ENCODE assay signal across 23 cellular contexts in the genomic region with DNA sequence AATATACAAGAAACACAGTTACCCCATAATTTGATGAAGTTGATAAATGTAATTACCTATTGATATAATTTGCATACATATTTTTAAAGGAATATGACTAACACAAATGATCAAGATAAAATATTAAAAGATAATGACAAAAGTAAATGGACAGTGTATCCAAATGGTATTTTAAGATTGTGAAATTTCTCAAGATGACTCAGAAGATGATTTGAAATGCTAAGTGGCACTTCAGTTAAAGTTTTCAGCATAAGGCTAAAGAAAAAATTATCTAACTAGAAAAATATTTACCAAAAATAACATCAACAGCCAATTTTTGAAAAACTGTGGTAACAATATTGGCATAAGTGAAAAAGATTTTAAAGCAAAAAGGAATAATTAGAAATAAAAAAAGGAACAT.
"Had no signal": no experiment of that assay in that cellular context is flagged by ENCODE, and none has a peak within 500 bp of the region (broad histone marks: within the 10 kb centered on the region; RNA-seq: fewer than 3 reads in every experiment).

No MANE protein-coding gene starts in this region.

- H3K9me3 ChIP-seq: colonic mucosa, prostate gland, upper lobe of right lung had no signal

- H3K27ac ChIP-seq: colonic mucosa, left lung, prostate gland, skin epidermis, upper lobe of right lung, WERI-Rb-1 had no signal

- H3K36me3 ChIP-seq: colonic mucosa, left lung, prostate gland, upper lobe of right lung, WERI-Rb-1 had no signal

- H3K4me3 ChIP-seq: colonic mucosa, left lung, lung, prostate gland, skin epidermis, upper lobe of right lung had no signal

- DNase-seq: activated CD4-positive, alpha-beta memory T cell treated with anti-CD3 and anti-CD28 coated beads, Interleukin-2, amount 10 ng/mL, durations not matched to agents 7 days and 5 days; activated CD4-positive, alpha-beta T cell treated with anti-CD3 and anti-CD28 coated beads, Interleukin-2, amount 10 ng/mL, durations not matched to agents 7 days and 5 days; activated CD8-positive, alpha-beta memory T cell treated with anti-CD3 and anti-CD28 coated beads, Interleukin-2, amount 50 U/mL, for 48 hours; activated gamma-delta T cell; activated naive CD4-positive, alpha-beta T cell treated with anti-CD3 and anti-CD28 coated beads, Interleukin-2, amount 50 U/mL, for 16 hours; activated T-cell treated with anti-CD3 and anti-CD28 coated beads, Interleukin-2, amount 50 U/mL, for 24 hours; amygdala; colonic mucosa; effector CD8-positive, alpha-beta T cell; erythroblast; foreskin melanocyte; left lung; retina; stimulated activated CD4-positive, alpha-beta T cell treated with anti-CD3 and anti-CD28 coated beads, Interleukin-12 subunit alpha, Interleukin-12 subunit beta, amount 100 ng/mL, for 4 hours; stimulated activated CD4-positive, alpha-beta T cell treated with anti-CD3 and anti-CD28 coated beads, Interleukin-4, amount 100 ng/mL, for 1 hour; stimulated activated naive CD8-positive, alpha-beta T cell treated with anti-CD3 and anti-CD28 coated beads, Interleukin-15, Interleukin-2, amounts not matched to agents 100 U/mL and 50 U/mL, for 24 hours; SW 1271; T1000; upper lobe of right lung; WERI-Rb-1 had no signal

- H3K27me3 ChIP-seq: colonic mucosa, left lung, upper lobe of right lung had no signal

- H3K4me1 ChIP-seq: colonic mucosa, left lung, prostate gland, upper lobe of right lung had no signal
